In the genomic region with DNA sequence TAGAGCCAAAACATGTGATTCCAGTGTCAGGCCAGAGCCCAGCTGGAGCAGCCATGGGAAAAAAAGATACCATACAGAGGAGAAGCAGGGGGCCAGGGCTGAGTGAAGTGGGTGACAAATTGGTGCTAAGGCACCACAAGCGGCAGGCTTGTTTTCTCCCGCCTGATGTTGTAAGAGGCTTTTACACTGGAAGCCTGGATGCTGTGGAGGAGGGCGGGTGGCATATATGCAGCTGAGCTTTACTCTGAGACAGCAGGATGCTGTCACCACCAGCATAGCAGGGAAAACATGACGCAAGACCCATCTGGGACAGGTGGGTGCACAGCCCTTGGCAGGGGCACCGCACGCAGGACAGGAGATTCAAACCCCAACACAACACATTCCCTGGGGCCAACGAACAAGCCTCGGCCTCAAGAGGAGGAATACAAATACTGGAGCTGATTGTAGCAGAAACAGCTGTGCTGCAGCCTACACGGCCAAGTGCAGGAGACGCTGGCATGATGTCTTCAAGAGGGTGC, we compare ENCODE assay signal across 12 cellular contexts.
DNase-seq lines count a peak whose midpoint lies in the region; ATAC-seq and TF ChIP-seq lines count a peak whose summit lies in the region.
"Had no signal": no experiment of that assay in that cellular context is flagged by ENCODE, and none has a peak within 500 bp of the region (broad histone marks: within the 10 kb centered on the region; RNA-seq: fewer than 3 reads in every experiment).

No MANE protein-coding gene starts in this region.

- no peaks in the 10 kb centered on the region for H3K9me3 Mint-ChIP-seq in neural progenitor cell
- no peaks in the 10 kb centered on the region for H3K9me3 Mint-ChIP-seq in stimulated activated memory B cell treated with anti-CD40 and anti-IgM and Interleukin-4, amounts not matched to agents 10 μg/mL and 1 μg/mL and 100 μg/mL, for 72 hours
- H3K9me3 Mint-ChIP-seq: activated T-cell treated with anti-CD3 and anti-CD28 coated beads, Interleukin-2, amount 50 U/mL, for 72 hours; CD8-positive, alpha-beta T cell had no signal

- DNase-seq in NCI-H2107 (lab: John Stamatoyannopoulos, UW) (peak; percentile 13), esophagus squamous epithelium (lab: John Stamatoyannopoulos, UW) (no peak), neural progenitor cell (ENCODE audit: low spot score) (no peak), ureter (ENCODE audit: low spot score) (no peak)
- DNase-seq: activated T-cell treated with anti-CD3 and anti-CD28 coated beads, Interleukin-2, amount 50 U/mL, for 72 hours; CD8-positive, alpha-beta T cell; Peyer's patch had no signal

- peaks cover 10% of the 10 kb centered on the region for H3F3A ChIP-seq in neural progenitor cell (ENCODE audit: low read depth)

- H3K4me3 ChIP-seq in BLaER1 (no peak overlapping the region), esophagus squamous epithelium (no peak overlapping the region), neural progenitor cell (no peak overlapping the region)
- H3K4me3 ChIP-seq: GM12878, Peyer's patch had no signal

- peak overlapping the region; percentile 3 for H3K27ac Mint-ChIP-seq in neural progenitor cell
- H3K27ac Mint-ChIP-seq in stimulated activated memory B cell treated with anti-CD40 and anti-IgM and Interleukin-4, amounts not matched to agents 10 μg/mL and 1 μg/mL and 100 μg/mL, for 72 hours: no peak overlapping the region
- H3K27ac Mint-ChIP-seq: activated T-cell treated with anti-CD3 and anti-CD28 coated beads, Interleukin-2, amount 50 U/mL, for 72 hours; CD8-positive, alpha-beta T cell had no signal

- intact Hi-C loops in esophagus squamous epithelium (cut with DNase I): no loop called here

- H3K9me3 ChIP-seq in BLaER1: no peaks in the 10 kb centered on the region
- no peaks in the 10 kb centered on the region for H3K9me3 ChIP-seq in esophagus squamous epithelium
- no peaks in the 10 kb centered on the region for H3K9me3 ChIP-seq in neural progenitor cell (ENCODE audit: low read depth)
- H3K9me3 ChIP-seq: Peyer's patch had no signal

- H3K27ac ChIP-seq in BLaER1 (no peak overlapping the region), esophagus squamous epithelium (peak overlapping the region in 3 of 4 donors; percentile 26 to 46 (median 36)), neural progenitor cell (peak overlapping the region; percentile 7)
- H3K27ac ChIP-seq: Peyer's patch had no signal

- no peaks in the 10 kb centered on the region for H3K27me3 ChIP-seq in BLaER1
- H3K27me3 ChIP-seq in esophagus squamous epithelium: no peaks in the 10 kb centered on the region
- H3K27me3 ChIP-seq in neural progenitor cell: no peaks in the 10 kb centered on the region
- H3K27me3 ChIP-seq: Peyer's patch had no signal

- H3K36me3 Mint-ChIP-seq in neural progenitor cell: peaks cover 12% of the 10 kb centered on the region
- H3K36me3 Mint-ChIP-seq in stimulated activated memory B cell treated with anti-CD40 and anti-IgM and Interleukin-4, amounts not matched to agents 10 μg/mL and 1 μg/mL and 100 μg/mL, for 72 hours: peaks cover 8% of the 10 kb centered on the region

- peaks cover 13% of the 10 kb centered on the region for H3K4me1 ChIP-seq in BLaER1
- H3K4me1 ChIP-seq in esophagus squamous epithelium: peaks cover 4 to 38% (median 13%) of the 10 kb centered on the region in 3 donors
- peaks cover 32% of the 10 kb centered on the region for H3K4me1 ChIP-seq in neural progenitor cell

- TF ChIP-seq POLR2A in esophagus squamous epithelium (IDR thresholded peaks at IDR 0.05): no peak

- H3K9ac ChIP-seq in BLaER1 (no peak overlapping the region), neural progenitor cell (no peak overlapping the region)

- H3K79me2 ChIP-seq in neural progenitor cell (ENCODE audit: low read depth): peaks cover 29% of the 10 kb centered on the region

- no peak overlapping the region for H2AFZ ChIP-seq in neural progenitor cell (replicated peaks)

- peak overlapping the region; percentile 37 for H3K4me3 Mint-ChIP-seq in neural progenitor cell
- no peak overlapping the region for H3K4me3 Mint-ChIP-seq in stimulated activated memory B cell treated with anti-CD40 and anti-IgM and Interleukin-4, amounts not matched to agents 10 μg/mL and 1 μg/mL and 100 μg/mL, for 72 hours
- H3K4me3 Mint-ChIP-seq: activated T-cell treated with anti-CD3 and anti-CD28 coated beads, Interleukin-2, amount 50 U/mL, for 72 hours; CD8-positive, alpha-beta T cell had no signal

- peaks cover 1% of the 10 kb centered on the region for H3K27me3 Mint-ChIP-seq in neural progenitor cell (ENCODE audit: insufficient read depth, low read depth)
- no peaks in the 10 kb centered on the region for H3K27me3 Mint-ChIP-seq in stimulated activated memory B cell treated with anti-CD40 and anti-IgM and Interleukin-4, amounts not matched to agents 10 μg/mL and 1 μg/mL and 100 μg/mL, for 72 hours

- H3K4me1 Mint-ChIP-seq in neural progenitor cell: peaks cover 27% of the 10 kb centered on the region
- peaks cover 10% of the 10 kb centered on the region for H3K4me1 Mint-ChIP-seq in stimulated activated memory B cell treated with anti-CD40 and anti-IgM and Interleukin-4, amounts not matched to agents 10 μg/mL and 1 μg/mL and 100 μg/mL, for 72 hours

- no peak for ATAC-seq in stimulated activated memory B cell treated with anti-CD40 and anti-IgM and Interleukin-4, amounts not matched to agents 10 μg/mL and 1 μg/mL and 100 μg/mL, for 72 hours
- ATAC-seq in HG03354 (IDR thresholded peaks at IDR 0.05; ENCODE audit: poor library complexity, severe bottlenecking, unreplicated experiment) (no peak), esophagus mucosa (no peak)
- ATAC-seq: activated T-cell treated with anti-CD3 and anti-CD28 coated beads, Interleukin-2, amount 50 U/mL, for 72 hours; CD8-positive, alpha-beta T cell; GM12878 had no signal

- no peak for TF ChIP-seq CTCF in esophagus squamous epithelium (IDR thresholded peaks at IDR 0.05)
- no peak for TF ChIP-seq CTCF in neural progenitor cell (IDR thresholded peaks at IDR 0.05)

- peak overlapping the region; percentile 42; the same call in 1 of the 2 replicates for H3K4me2 ChIP-seq in BLaER1
- H3K4me2 ChIP-seq in neural progenitor cell: no peak overlapping the region

- H3K36me3 ChIP-seq in BLaER1: no peaks in the 10 kb centered on the region
- no peaks in the 10 kb centered on the region for H3K36me3 ChIP-seq in esophagus squamous epithelium
- no peaks in the 10 kb centered on the region for H3K36me3 ChIP-seq in neural progenitor cell
- H3K36me3 ChIP-seq: Peyer's patch had no signal

- no peaks in the 10 kb centered on the region for H4K20me1 ChIP-seq in BLaER1
- peaks cover 15% of the 10 kb centered on the region for H4K20me1 ChIP-seq in neural progenitor cell (ENCODE audit: low read depth)

- WGBS in esophagus squamous epithelium, 2 donors: 68 to 70% methylated on average over 6 to 10 of the region's 10 CpGs
